Comparison of ENCODE assay signal across 28 cellular contexts in the genomic region with DNA sequence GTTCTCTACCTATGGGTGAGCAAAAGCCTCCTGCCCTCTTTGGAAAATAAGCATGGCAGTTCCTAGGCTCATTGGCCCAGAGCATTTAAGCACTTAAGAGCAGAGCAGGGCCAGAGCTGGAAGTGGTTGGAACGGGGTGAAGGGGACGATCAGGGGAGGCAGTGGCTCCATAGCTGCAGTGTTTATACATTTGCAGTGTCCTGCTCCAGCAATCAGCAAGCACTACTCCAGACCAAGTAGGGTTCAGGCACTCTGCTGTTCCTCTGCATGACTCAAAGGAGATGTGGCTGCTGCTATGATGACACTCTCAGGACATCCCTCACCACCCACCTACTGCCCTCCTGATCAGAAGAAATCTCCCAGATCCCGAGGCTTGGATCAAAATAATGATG. TPM values are rescaled to one million over a fixed set of nuclear protein-coding genes. Genes with fewer than 3 reads are reported as not detected.
A peak's percentile ranks its signal among the peaks of the same experiment; 100 is the strongest.
DNase-seq lines count a peak whose midpoint lies in the region; ATAC-seq and TF ChIP-seq lines count a peak whose summit lies in the region.
"Had no signal": no experiment of that assay in that cellular context is flagged by ENCODE, and none has a peak within 500 bp of the region (broad histone marks: within the 10 kb centered on the region; RNA-seq: fewer than 3 reads in every experiment).

No MANE protein-coding gene starts in this region.

- H3K27ac ChIP-seq in RWPE1 (peak overlapping the region; percentile 65), foreskin keratinocyte (no peak overlapping the region)

- H3K4me1 ChIP-seq in Caco-2, result peaks cover 10% of the 10 kb centered on the region
- peaks cover 5% of the 10 kb centered on the region for H3K4me1 ChIP-seq in foreskin keratinocyte

- in situ Hi-C loops in GM13977 (cut with MboI; ENCODE audit: low pct_unique_long_range_greater_than_20kb, low sequenced_read_pairs, unreplicated experiment), result no loop called here

- POLR2A ChIA-PET in Caco-2 (lab: Charles Lee) (no interaction called here), RWPE1 (lab: Yijun Ruan, JAX; ENCODE audit: low non-redundant PET) (no interaction called here)
- POLR2A ChIA-PET in activated CD4-positive, alpha-beta T cell treated with anti-CD3 and anti-CD28 coated beads, Interleukin-2, amount 10 ng/mL, durations not matched to agents 7 days and 5 days (lab: Charles Lee), result no interaction called here

- peak; percentile 43 for ATAC-seq in foreskin keratinocyte
- ATAC-seq in HG03571 (IDR thresholded peaks at IDR 0.05; ENCODE audit: unreplicated experiment), result no peak
- ATAC-seq: activated CD8-positive, alpha-beta memory T cell treated with anti-CD3 and anti-CD28 coated beads, Interleukin-2, amount 10 ng/mL, durations not matched to agents 7 days and 5 days; GM12878 had no signal

- no TSS peak for BruUV-seq in Caco-2 (replicated peaks; lab: Mats Ljungman, UMichigan)

- H3K27ac Mint-ChIP-seq in Caco-2 (ENCODE audit: unreplicated experiment), result peak overlapping the region; percentile 77
- no peak overlapping the region for H3K27ac Mint-ChIP-seq in activated CD4-positive, alpha-beta T cell treated with anti-CD3 and anti-CD28 coated beads, Interleukin-2, amount 10 ng/mL, durations not matched to agents 7 days and 5 days
- H3K27ac Mint-ChIP-seq: activated CD8-positive, alpha-beta memory T cell treated with anti-CD3 and anti-CD28 coated beads, Interleukin-2, amount 10 ng/mL, durations not matched to agents 7 days and 5 days; activated naive CD4-positive, alpha-beta T cell treated with anti-CD3 and anti-CD28 coated beads, Interleukin-2, amount 50 U/mL, for 24 hours; activated T-helper 1 cell treated with anti-CD3 and anti-CD28 coated beads, Interleukin-12 subunit alpha, Interleukin-12 subunit beta, Interleukin-2, Interleukin-4 antibody, amounts not matched to agents 30 ng/mL and 10 ng/mL and 1 ng/mL, durations not matched to agents 14 hours and 24 hours and 36 hours; nephron progenitor cell; T-helper 1 cell treated with Interleukin-12 subunit alpha and Interleukin-12 subunit beta and Interleukin-4 antibody, amounts not matched to agents 30 μg/mL and 1 μg/mL, for 36 hours had no signal

- H3K27me3 ChIP-seq in Caco-2 (replicated peaks; ENCODE audit: control insufficient read depth, insufficient read depth, low read length), result no peaks in the 10 kb centered on the region
- no peaks in the 10 kb centered on the region for H3K27me3 ChIP-seq in foreskin keratinocyte

- TF ChIP-seq CTCF in Caco-2 (IDR thresholded peaks at IDR 0.05; ENCODE audit: insufficient read depth in 1 of 2, low read depth in 1 of 2, low read length in 1 of 2, severe bottlenecking in 1 of 2, unreplicated experiment in 1 of 2) (no peak), RWPE1 (conservative IDR thresholded peaks at IDR 0.05; ENCODE audit: low read depth) (no peak), foreskin keratinocyte (conservative IDR thresholded peaks at IDR 0.05) (no peak), GM13977 (IDR thresholded peaks at IDR 0.05; ENCODE audit: extremely low read depth, insufficient read depth, missing control alignments) (no peak)

- intact Hi-C loops in Caco-2 (cut with micrococcal nuclease; ENCODE audit: unreplicated experiment), result no loop called here

- no peaks in the 10 kb centered on the region for H3K27me3 Mint-ChIP-seq in Caco-2 (ENCODE audit: insufficient read depth, unreplicated experiment)
- H3K27me3 Mint-ChIP-seq in activated CD4-positive, alpha-beta T cell treated with anti-CD3 and anti-CD28 coated beads, Interleukin-2, amount 10 ng/mL, durations not matched to agents 7 days and 5 days, result peaks cover 7% of the 10 kb centered on the region

- H3K9me3 ChIP-seq in Caco-2, result no peaks in the 10 kb centered on the region

- CTCF ChIA-PET in Caco-2 (lab: Charles Lee), result no interaction called here
- CTCF ChIA-PET in RWPE1 (lab: Yijun Ruan, JAX), result no interaction called here
- CTCF ChIA-PET in activated CD4-positive, alpha-beta T cell treated with anti-CD3 and anti-CD28 coated beads, Interleukin-2, amount 10 ng/mL, durations not matched to agents 7 days and 5 days (lab: Charles Lee), result no interaction called here

- no peak overlapping the region for H3K4me3 Mint-ChIP-seq in Caco-2 (ENCODE audit: unreplicated experiment)
- H3K4me3 Mint-ChIP-seq in activated CD4-positive, alpha-beta T cell treated with anti-CD3 and anti-CD28 coated beads, Interleukin-2, amount 10 ng/mL, durations not matched to agents 7 days and 5 days, result no peak overlapping the region
- H3K4me3 Mint-ChIP-seq: activated CD8-positive, alpha-beta memory T cell treated with anti-CD3 and anti-CD28 coated beads, Interleukin-2, amount 10 ng/mL, durations not matched to agents 7 days and 5 days; activated naive CD4-positive, alpha-beta T cell treated with anti-CD3 and anti-CD28 coated beads, Interleukin-2, amount 50 U/mL, for 24 hours; activated T-helper 1 cell treated with anti-CD3 and anti-CD28 coated beads, Interleukin-12 subunit alpha, Interleukin-12 subunit beta, Interleukin-2, Interleukin-4 antibody, amounts not matched to agents 30 ng/mL and 10 ng/mL and 1 ng/mL, durations not matched to agents 14 hours and 24 hours and 36 hours; nephron progenitor cell; T-helper 1 cell treated with Interleukin-12 subunit alpha and Interleukin-12 subunit beta and Interleukin-4 antibody, amounts not matched to agents 30 μg/mL and 1 μg/mL, for 36 hours had no signal

- no peaks in the 10 kb centered on the region for H3K36me3 ChIP-seq in Caco-2 (ENCODE audit: control insufficient read depth, insufficient read depth, low read length)

- DNase-seq in Caco-2, result no peak
- DNase-seq in RWPE1 (ENCODE audit: low spot score), result no peak
- DNase-seq in foreskin keratinocyte, result no peak
- DNase-seq in mesenteric fat pad (ENCODE audit: low spot score), result peak; percentile 71
- no peak for DNase-seq in GM13977 (ENCODE audit: low spot score)
- no peak for DNase-seq in activated CD4-positive, alpha-beta T cell treated with anti-CD3 and anti-CD28 coated beads, Interleukin-2, amount 10 ng/mL, durations not matched to agents 7 days and 5 days
- no peak for DNase-seq in NCI-H748 (lab: John Stamatoyannopoulos, UW; ENCODE audit: unreplicated experiment)
- DNase-seq: activated CD4-positive, alpha-beta T cell treated with anti-CD3 and anti-CD28 coated beads for 48 hours; activated CD8-positive, alpha-beta memory T cell treated with anti-CD3 and anti-CD28 coated beads, Interleukin-2, amount 10 ng/mL, durations not matched to agents 7 days and 5 days; aorta; C1 segment of cervical spinal cord; cerebellar nuclear complex; effector CD8-positive, alpha-beta T cell; midbrain; NCI-H1048; NCI-H187 treated with DMSO at 0.1 percent for 48 hours; NCI-H748 treated with DMSO at 0.1 percent for 48 hours; nephron progenitor cell; posterior cingulate gyrus; SHP77 treated with DMSO at 0.1 percent for 48 hours; substantia nigra had no signal

- H3K9me3 Mint-ChIP-seq in Caco-2 (ENCODE audit: unreplicated experiment), result no peaks in the 10 kb centered on the region
- H3K9me3 Mint-ChIP-seq in activated CD4-positive, alpha-beta T cell treated with anti-CD3 and anti-CD28 coated beads, Interleukin-2, amount 10 ng/mL, durations not matched to agents 7 days and 5 days, result no peaks in the 10 kb centered on the region
- H3K9me3 Mint-ChIP-seq: activated naive CD4-positive, alpha-beta T cell treated with anti-CD3 and anti-CD28 coated beads, Interleukin-2, amount 50 U/mL, for 24 hours; activated T-helper 1 cell treated with anti-CD3 and anti-CD28 coated beads, Interleukin-12 subunit alpha, Interleukin-12 subunit beta, Interleukin-2, Interleukin-4 antibody, amounts not matched to agents 30 ng/mL and 10 ng/mL and 1 ng/mL, durations not matched to agents 14 hours and 24 hours and 36 hours; nephron progenitor cell; T-helper 1 cell treated with Interleukin-12 subunit alpha and Interleukin-12 subunit beta and Interleukin-4 antibody, amounts not matched to agents 30 μg/mL and 1 μg/mL, for 36 hours had no signal

- peaks cover 8% of the 10 kb centered on the region for H3K4me1 Mint-ChIP-seq in Caco-2 (ENCODE audit: low read depth, unreplicated experiment)
- no peaks in the 10 kb centered on the region for H3K4me1 Mint-ChIP-seq in activated CD4-positive, alpha-beta T cell treated with anti-CD3 and anti-CD28 coated beads, Interleukin-2, amount 10 ng/mL, durations not matched to agents 7 days and 5 days
- H3K4me1 Mint-ChIP-seq: activated CD8-positive, alpha-beta memory T cell treated with anti-CD3 and anti-CD28 coated beads, Interleukin-2, amount 10 ng/mL, durations not matched to agents 7 days and 5 days; activated naive CD4-positive, alpha-beta T cell treated with anti-CD3 and anti-CD28 coated beads, Interleukin-2, amount 50 U/mL, for 24 hours had no signal

- no peaks in the 10 kb centered on the region for H3K36me3 Mint-ChIP-seq in Caco-2 (ENCODE audit: insufficient read depth, unreplicated experiment)
- no peaks in the 10 kb centered on the region for H3K36me3 Mint-ChIP-seq in activated CD4-positive, alpha-beta T cell treated with anti-CD3 and anti-CD28 coated beads, Interleukin-2, amount 10 ng/mL, durations not matched to agents 7 days and 5 days (ENCODE audit: low read depth)
- H3K36me3 Mint-ChIP-seq: activated CD8-positive, alpha-beta memory T cell treated with anti-CD3 and anti-CD28 coated beads, Interleukin-2, amount 10 ng/mL, durations not matched to agents 7 days and 5 days; activated naive CD4-positive, alpha-beta T cell treated with anti-CD3 and anti-CD28 coated beads, Interleukin-2, amount 50 U/mL, for 24 hours had no signal

- no peak overlapping the region for H3K4me3 ChIP-seq in Caco-2 (ENCODE audit: low read depth, low read length)
- H3K4me3 ChIP-seq: GM12878 had no signal

RNA-seq across cellular contexts. Expression of a gene that starts 55.0 kb away (rescaled TPM):
- total RNA-seq in Caco-2 (2022) (0.36 and 0.39 TPM in 2 replicates), foreskin keratinocyte (0.25 and 0.41 TPM in 2 replicates), mesenteric fat pad (2.3 TPM)
- 0.33 and 0.53 TPM in 2 replicates for polyA plus RNA-seq in foreskin keratinocyte
- not detected for total RNA-seq in activated CD4-positive, alpha-beta T cell treated with anti-CD3 and anti-CD28 coated beads, Interleukin-2, amount 10 ng/mL, durations not matched to agents 7 days and 5 days
- total RNA-seq: activated CD8-positive, alpha-beta memory T cell treated with anti-CD3 and anti-CD28 coated beads, Interleukin-2, amount 10 ng/mL, durations not matched to agents 7 days and 5 days; activated T-helper 1 cell treated with anti-CD3 and anti-CD28 coated beads, Interleukin-12 subunit alpha, Interleukin-12 subunit beta, Interleukin-2, Interleukin-4 antibody, amounts not matched to agents 30 ng/mL and 10 ng/mL and 1 ng/mL, durations not matched to agents 14 hours and 24 hours and 36 hours; GM12878; LHCN-M2; OCI-LY7 had no signal
- polyA plus RNA-seq: GM12878 had no signal
